In genomic region chr20:21513881-21514540, GRCh38 we compare ENCODE assay signal across 1 cellular context.
TF ChIP-seq lines count a peak whose summit lies in the region.

NKX2-2 (minus strand) TSS chr20:21514064; CDS start chr20:21513669, 395 bp downstream.

TF ChIP-seq in WTC11, 78 proteins besides CTCF, POLR2A, EP300 and RAD21 (continued from another document):
- TF ChIP-seq FOXP4 (CRISPR knock-in tag; IDR thresholded peaks at IDR 0.05) = no peak
- no peak for TF ChIP-seq NFYB (CRISPR knock-in tag; conservative IDR thresholded peaks at IDR 0.05; ENCODE audit: low read depth)
